ENCODE assay signal across 14 cellular contexts in the genomic region with DNA sequence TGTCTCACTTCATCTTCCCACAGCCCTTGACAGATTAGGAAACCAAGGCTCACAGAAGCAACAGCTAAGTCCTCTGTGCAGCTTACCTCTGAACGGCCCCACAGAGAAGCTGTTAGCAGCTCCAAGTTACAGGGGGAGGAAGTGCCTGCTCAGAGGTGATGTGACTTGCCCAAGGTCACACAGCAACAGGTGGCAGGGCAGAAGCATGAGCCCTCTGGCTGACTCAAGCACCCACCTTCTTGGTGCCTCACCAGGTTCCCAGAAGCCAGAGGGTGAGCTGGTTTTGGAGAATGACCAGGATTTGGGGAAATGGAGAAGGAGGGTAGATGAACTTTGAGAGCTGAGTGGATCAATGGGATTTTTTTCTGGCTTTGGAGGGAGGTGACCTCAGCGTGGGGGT. TPM values are rescaled to one million over a fixed set of nuclear protein-coding genes. Genes with fewer than 3 reads are reported as not detected.
DNase-seq lines count a peak whose midpoint lies in the region; ATAC-seq and TF ChIP-seq lines count a peak whose summit lies in the region.
"Had no signal": no experiment of that assay in that cellular context is flagged by ENCODE, and none has a peak within 500 bp of the region (broad histone marks: within the 10 kb centered on the region; RNA-seq: fewer than 3 reads in every experiment).

No MANE protein-coding gene starts in this region.

- TF ChIP-seq EP300 in transverse colon (IDR thresholded peaks at IDR 0.05; ENCODE audit: low read depth): no peak

- POLR2A ChIA-PET in HEK293 (lab: Yijun Ruan, JAX) (interaction anchor here (0.6 kb wide), 1 partner anchor 363 kb away, joined by 3 read pairs; no protein-coding TSS in a partner anchor), WTC11 (lab: Charles Lee) (no interaction called here)

- peaks cover 28% of the 10 kb centered on the region for H3K4me1 Mint-ChIP-seq in WTC11
- H3K4me1 Mint-ChIP-seq in glutamatergic neuron (ENCODE audit: low read depth, unreplicated experiment): peaks cover 41% of the 10 kb centered on the region

- H3K27ac Mint-ChIP-seq in WTC11 (no peak overlapping the region), glutamatergic neuron (ENCODE audit: unreplicated experiment) (peak overlapping the region; percentile 55)

- peaks cover 10% of the 10 kb centered on the region for H3K27me3 Mint-ChIP-seq in WTC11 (ENCODE audit: low read depth)
- H3K27me3 Mint-ChIP-seq in glutamatergic neuron (ENCODE audit: unreplicated experiment): peaks cover 14% of the 10 kb centered on the region

- H3K27me3 ChIP-seq in BLaER1 treated with 17β-estradiol and CSF1 and Interleukin-3, amounts not matched to agents 10 nM and 100 nM: no peaks in the 10 kb centered on the region
- no peaks in the 10 kb centered on the region for H3K27me3 ChIP-seq in transverse colon
- H3K27me3 ChIP-seq: BE2C had no signal

- no peak overlapping the region for H3K4me3 ChIP-seq in BLaER1 treated with 17β-estradiol and CSF1 and Interleukin-3, amounts not matched to agents 10 nM and 100 nM
- H3K4me3 ChIP-seq in HEK293 (ENCODE audit: low read depth, low read length) (no peak overlapping the region), transverse colon (no peak overlapping the region)
- H3K4me3 ChIP-seq: A549 had no signal

- H3K4me2 ChIP-seq in BLaER1 treated with 17β-estradiol and CSF1 and Interleukin-3, amounts not matched to agents 10 nM and 100 nM: peak overlapping the region in 7 of 11 experiments; percentile 5 to 74 (median 65); a peak in 12 of 22 replicates
- H3K4me2 ChIP-seq: A549 had no signal

- H3K9me3 ChIP-seq in BLaER1 treated with 17β-estradiol and CSF1 and Interleukin-3, amounts not matched to agents 10 nM and 100 nM (replicated peaks in 1 of 11): no peaks in the 10 kb centered on the region
- H3K9me3 ChIP-seq in HEK293 (ENCODE audit: control insufficient read depth, insufficient read depth, low read depth, low read length): no peaks in the 10 kb centered on the region
- H3K9me3 ChIP-seq in transverse colon: no peaks in the 10 kb centered on the region
- H3K9me3 ChIP-seq: A549, BE2C, Caco-2 had no signal

- CTCF ChIA-PET in HEK293 (lab: Yijun Ruan, JAX): interaction anchor here (0.8 kb wide), 1 partner anchor 26 kb away, joined by 4 read pairs; no protein-coding TSS in a partner anchor
- CTCF ChIA-PET in WTC11 (lab: Charles Lee): interaction anchor here (1.0 to 1.9 kb wide), 3 partner anchors 33 to 170 kb away, joined by 3 to 5 read pairs (median 3); no protein-coding TSS in a partner anchor

- WGBS in transverse colon (ENCODE audit: low coverage in 1 of 2), 2 donors: 69% methylated on average over 2 of the region's 2 CpGs; no CpG with 5 or more reads in 1 of the 2 donors

- H3K36me3 Mint-ChIP-seq in WTC11: no peaks in the 10 kb centered on the region
- peaks cover 4% of the 10 kb centered on the region for H3K36me3 Mint-ChIP-seq in glutamatergic neuron (ENCODE audit: unreplicated experiment)

- DNase-seq in WTC11 (ENCODE audit: low spot score): no peak
- DNase-seq in glutamatergic neuron: no peak
- DNase-seq in NCI-H510A (lab: John Stamatoyannopoulos, UW): no peak
- DNase-seq in T1000 (lab: John Stamatoyannopoulos, UW): no peak
- no peak for DNase-seq in transverse colon
- DNase-seq: BE2C; Caco-2; CD8-positive, alpha-beta memory T cell; DND-41; GDM1; HCEC 1CT had no signal

- peaks cover 23 to 67% (median 56%) of the 10 kb centered on the region in 10 experiments for H3K4me1 ChIP-seq in BLaER1 treated with 17β-estradiol and CSF1 and Interleukin-3, amounts not matched to agents 10 nM and 100 nM
- no peaks in the 10 kb centered on the region for H3K4me1 ChIP-seq in HEK293 (ENCODE audit: control insufficient read depth, insufficient read depth, low read length)
- H3K4me1 ChIP-seq in transverse colon: peaks cover 0 to 20% (median 4%) of the 10 kb centered on the region in 4 donors

- 0 out of 22 replicates have a peak overlapping the region, but pooled peaks of 2 of the 11 experiments have one; percentile 16 to 18 for H3K9ac ChIP-seq in BLaER1 treated with 17β-estradiol and CSF1 and Interleukin-3, amounts not matched to agents 10 nM and 100 nM

- ATAC-seq in WTC11: no peak

- no peak overlapping the region for H3K4me3 Mint-ChIP-seq in WTC11
- no peak overlapping the region for H3K4me3 Mint-ChIP-seq in glutamatergic neuron (ENCODE audit: unreplicated experiment)
- H3K4me3 Mint-ChIP-seq: CD8-positive, alpha-beta memory T cell had no signal

- TF ChIP-seq CTCF in HEK293 (tag by site-specific recombination; IDR thresholded peaks at IDR 0.05): no peak
- TF ChIP-seq CTCF in WTC11 (IDR thresholded peaks at IDR 0.05): no peak
- no peak for TF ChIP-seq CTCF in glutamatergic neuron (IDR thresholded peaks at IDR 0.05; ENCODE audit: partially characterized antibody, unreplicated experiment)
- TF ChIP-seq CTCF in transverse colon (IDR thresholded peaks at IDR 0.05): no peak

- intact Hi-C loops in transverse colon (cut with DNase I; ENCODE audit: low total_unique reads): no loop called here

- no peaks in the 10 kb centered on the region for H3K36me3 ChIP-seq in BLaER1 treated with 17β-estradiol and CSF1 and Interleukin-3, amounts not matched to agents 10 nM and 100 nM
- H3K36me3 ChIP-seq in HEK293 (ENCODE audit: control insufficient read depth in 2 of 2, insufficient read depth in 1 of 2, low read length in 2 of 2) (no peaks in the 10 kb centered on the region), transverse colon (no peaks in the 10 kb centered on the region)
- H3K36me3 ChIP-seq: BE2C had no signal

- H3K9me3 Mint-ChIP-seq in WTC11 (no peaks in the 10 kb centered on the region), glutamatergic neuron (ENCODE audit: unreplicated experiment) (peaks cover 16% of the 10 kb centered on the region)
- H3K9me3 Mint-ChIP-seq: CD8-positive, alpha-beta memory T cell had no signal

- H3K27ac ChIP-seq in BLaER1 treated with 17β-estradiol and CSF1 and Interleukin-3, amounts not matched to agents 10 nM and 100 nM: no peak overlapping the region
- H3K27ac ChIP-seq in HEK293 (ENCODE audit: extremely low read depth, low read depth, low read length): no peak overlapping the region
- H3K27ac ChIP-seq in transverse colon: peak overlapping the region in 1 of 4 donors; percentile 63

- no peaks in the 10 kb centered on the region; a peak in 2 of 22 replicates for H4K20me1 ChIP-seq in BLaER1 treated with 17β-estradiol and CSF1 and Interleukin-3, amounts not matched to agents 10 nM and 100 nM

- in situ Hi-C loops in transverse colon (cut with MboI; ENCODE audit: low pct_ligation_motif_present in 1 of 4, low pct_unique_long_range_greater_than_20kb in 1 of 4, low sequenced_read_pairs in 3 of 4): no loop called here

- no peak for TF ChIP-seq POLR2A in transverse colon (IDR thresholded peaks at IDR 0.05)

TF ChIP-seq in HEK293, 187 proteins besides CTCF, POLR2A, EP300 and RAD21 (continues in another document):
- TF ChIP-seq ZNF239 (tag by site-specific recombination; IDR thresholded peaks at IDR 0.05) (no peak), ZNF146 (tag by site-specific recombination; IDR thresholded peaks at IDR 0.05) (no peak), MZF1 (tag by site-specific recombination; IDR thresholded peaks at IDR 0.05; ENCODE audit: borderline replicate concordance) (no peak), ZNF132 (tag by site-specific recombination; IDR thresholded peaks at IDR 0.05; ENCODE audit: borderline replicate concordance) (no peak), ZNF140 (tag by site-specific recombination; IDR thresholded peaks at IDR 0.05) (no peak), ZNF510 (tag by site-specific recombination; IDR thresholded peaks at IDR 0.05; ENCODE audit: insufficient replicate concordance) (no peak), TRIM28 (IDR thresholded peaks at IDR 0.05; ENCODE audit: borderline replicate concordance, low read length) (no peak)
- TF ChIP-seq, protein P1, sequence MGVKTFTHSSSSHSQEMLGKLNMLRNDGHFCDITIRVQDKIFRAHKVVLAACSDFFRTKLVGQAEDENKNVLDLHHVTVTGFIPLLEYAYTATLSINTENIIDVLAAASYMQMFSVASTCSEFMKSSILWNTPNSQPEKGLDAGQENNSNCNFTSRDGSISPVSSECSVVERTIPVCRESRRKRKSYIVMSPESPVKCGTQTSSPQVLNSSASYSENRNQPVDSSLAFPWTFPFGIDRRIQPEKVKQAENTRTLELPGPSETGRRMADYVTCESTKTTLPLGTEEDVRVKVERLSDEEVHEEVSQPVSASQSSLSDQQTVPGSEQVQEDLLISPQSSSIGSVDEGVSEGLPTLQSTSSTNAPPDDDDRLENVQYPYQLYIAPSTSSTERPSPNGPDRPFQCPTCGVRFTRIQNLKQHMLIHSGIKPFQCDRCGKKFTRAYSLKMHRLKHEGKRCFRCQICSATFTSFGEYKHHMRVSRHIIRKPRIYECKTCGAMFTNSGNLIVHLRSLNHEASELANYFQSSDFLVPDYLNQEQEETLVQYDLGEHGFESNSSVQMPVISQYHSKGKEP (tag by site-specific recombination; IDR thresholded peaks at IDR 0.05): no peak

TF ChIP-seq in WTC11, 78 proteins besides CTCF, POLR2A, EP300 and RAD21 (continues in another document):
- TF ChIP-seq, protein P2, sequence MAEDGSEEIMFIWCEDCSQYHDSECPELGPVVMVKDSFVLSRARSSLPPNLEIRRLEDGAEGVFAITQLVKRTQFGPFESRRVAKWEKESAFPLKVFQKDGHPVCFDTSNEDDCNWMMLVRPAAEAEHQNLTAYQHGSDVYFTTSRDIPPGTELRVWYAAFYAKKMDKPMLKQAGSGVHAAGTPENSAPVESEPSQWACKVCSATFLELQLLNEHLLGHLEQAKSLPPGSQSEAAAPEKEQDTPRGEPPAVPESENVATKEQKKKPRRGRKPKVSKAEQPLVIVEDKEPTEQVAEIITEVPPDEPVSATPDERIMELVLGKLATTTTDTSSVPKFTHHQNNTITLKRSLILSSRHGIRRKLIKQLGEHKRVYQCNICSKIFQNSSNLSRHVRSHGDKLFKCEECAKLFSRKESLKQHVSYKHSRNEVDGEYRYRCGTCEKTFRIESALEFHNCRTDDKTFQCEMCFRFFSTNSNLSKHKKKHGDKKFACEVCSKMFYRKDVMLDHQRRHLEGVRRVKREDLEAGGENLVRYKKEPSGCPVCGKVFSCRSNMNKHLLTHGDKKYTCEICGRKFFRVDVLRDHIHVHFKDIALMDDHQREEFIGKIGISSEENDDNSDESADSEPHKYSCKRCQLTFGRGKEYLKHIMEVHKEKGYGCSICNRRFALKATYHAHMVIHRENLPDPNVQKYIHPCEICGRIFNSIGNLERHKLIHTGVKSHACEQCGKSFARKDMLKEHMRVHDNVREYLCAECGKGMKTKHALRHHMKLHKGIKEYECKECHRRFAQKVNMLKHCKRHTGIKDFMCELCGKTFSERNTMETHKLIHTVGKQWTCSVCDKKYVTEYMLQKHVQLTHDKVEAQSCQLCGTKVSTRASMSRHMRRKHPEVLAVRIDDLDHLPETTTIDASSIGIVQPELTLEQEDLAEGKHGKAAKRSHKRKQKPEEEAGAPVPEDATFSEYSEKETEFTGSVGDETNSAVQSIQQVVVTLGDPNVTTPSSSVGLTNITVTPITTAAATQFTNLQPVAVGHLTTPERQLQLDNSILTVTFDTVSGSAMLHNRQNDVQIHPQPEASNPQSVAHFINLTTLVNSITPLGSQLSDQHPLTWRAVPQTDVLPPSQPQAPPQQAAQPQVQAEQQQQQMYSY (CRISPR knock-in tag; IDR thresholded peaks at IDR 0.05): no peak

RNA-seq across cellular contexts. Expression of a gene that starts 14.0 kb away (rescaled TPM):
- total RNA-seq in WTC11 (2021): 7.3 to 12.7 TPM (median 8.1 TPM) in 3 replicates
- total RNA-seq in glutamatergic neuron (ENCODE audit: unreplicated experiment): 70.2 TPM
- 100 to 1,000 TPM in 1 of 4 donors, 10 to 100 TPM in 3; 14.1 to 163 (median 34.6) TPM for total RNA-seq in transverse colon
